2 cellular contexts compared by ENCODE assay signal in genomic region chr17:83086907-83087787, GRCh38.
TF ChIP-seq lines count a peak whose summit lies in the region.

No MANE protein-coding gene starts in this region.

TF ChIP-seq in GM23338, 12 proteins besides CTCF, POLR2A, EP300 and RAD21:
- no peak for TF ChIP-seq ETS1 (IDR thresholded peaks at IDR 0.05)
- TF ChIP-seq EZH2phosphoT487 (IDR thresholded peaks at IDR 0.05; ENCODE audit: unreplicated experiment), result no peak
- TF ChIP-seq EZH2 (IDR thresholded peaks at IDR 0.05; ENCODE audit: low read depth, unreplicated experiment), result no peak
- TF ChIP-seq ZNF462 (CRISPR knock-in tag; IDR thresholded peaks at IDR 0.05), result no peak
- TF ChIP-seq STAT1 (IDR thresholded peaks at IDR 0.05; ENCODE audit: unreplicated experiment), result no peak
- TF ChIP-seq REST (IDR thresholded peaks at IDR 0.05; ENCODE audit: unreplicated experiment), result no peak
- TF ChIP-seq CREB1 (CRISPR knock-in tag; IDR thresholded peaks at IDR 0.05; ENCODE audit: low read depth), result no peak
- TF ChIP-seq ZNF114 (CRISPR knock-in tag; IDR thresholded peaks at IDR 0.05), result no peak
- TF ChIP-seq POLR2AphosphoS5 (IDR thresholded peaks at IDR 0.05; ENCODE audit: low read depth), result no peak
- no peak for TF ChIP-seq ZNF331 (CRISPR knock-in tag; IDR thresholded peaks at IDR 0.05; ENCODE audit: low read depth)
- TF ChIP-seq NANOG (IDR thresholded peaks at IDR 0.05; ENCODE audit: borderline replicate concordance), result no peak
- TF ChIP-seq JUNB (IDR thresholded peaks at IDR 0.05; ENCODE audit: unreplicated experiment), result no peak

TF ChIP-seq in K562, 482 proteins besides CTCF, POLR2A, EP300 and RAD21:
- TF ChIP-seq POLR2G (IDR thresholded peaks at IDR 0.05; ENCODE audit: low read depth, low read length) (0 out of 2 replicates have a peak, but pooled peaks have one; percentile 5), FOXP1 (CRISPR knock-in tag; IDR thresholded peaks at IDR 0.05) (no peak)
TF ChIP-seq in K562: peak in this region for 1.
